In the genomic region with DNA sequence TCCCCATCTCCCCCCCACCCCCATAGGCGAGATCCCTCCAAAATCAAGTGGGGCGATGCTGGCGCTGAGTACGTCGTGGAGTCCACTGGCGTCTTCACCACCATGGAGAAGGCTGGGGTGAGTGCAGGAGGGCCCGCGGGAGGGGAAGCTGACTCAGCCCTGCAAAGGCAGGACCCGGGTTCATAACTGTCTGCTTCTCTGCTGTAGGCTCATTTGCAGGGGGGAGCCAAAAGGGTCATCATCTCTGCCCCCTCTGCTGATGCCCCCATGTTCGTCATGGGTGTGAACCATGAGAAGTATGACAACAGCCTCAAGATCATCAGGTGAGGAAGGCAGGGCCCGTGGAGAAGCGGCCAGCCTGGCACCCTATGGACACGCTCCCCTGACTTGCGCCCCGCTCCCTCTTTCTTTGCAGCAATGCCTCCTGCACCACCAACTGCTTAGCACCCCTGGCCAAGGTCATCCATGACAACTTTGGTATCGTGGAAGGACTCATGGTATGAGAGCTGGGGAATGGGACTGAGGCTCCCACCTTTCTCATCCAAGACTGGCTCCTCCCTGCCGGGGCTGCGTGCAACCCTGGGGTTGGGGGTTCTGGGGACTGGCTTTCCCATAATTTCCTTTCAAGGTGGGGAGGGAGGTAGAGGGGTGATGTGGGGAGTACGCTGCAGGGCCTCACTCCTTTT, we compare ENCODE assay signal across 1 cellular context.
TF ChIP-seq lines count a peak whose summit lies in the region.

No MANE protein-coding gene starts in this region.

TF ChIP-seq in liver, 16 proteins besides CTCF, POLR2A, EP300 and RAD21 (continued from another document):
- TF ChIP-seq, protein P1, sequence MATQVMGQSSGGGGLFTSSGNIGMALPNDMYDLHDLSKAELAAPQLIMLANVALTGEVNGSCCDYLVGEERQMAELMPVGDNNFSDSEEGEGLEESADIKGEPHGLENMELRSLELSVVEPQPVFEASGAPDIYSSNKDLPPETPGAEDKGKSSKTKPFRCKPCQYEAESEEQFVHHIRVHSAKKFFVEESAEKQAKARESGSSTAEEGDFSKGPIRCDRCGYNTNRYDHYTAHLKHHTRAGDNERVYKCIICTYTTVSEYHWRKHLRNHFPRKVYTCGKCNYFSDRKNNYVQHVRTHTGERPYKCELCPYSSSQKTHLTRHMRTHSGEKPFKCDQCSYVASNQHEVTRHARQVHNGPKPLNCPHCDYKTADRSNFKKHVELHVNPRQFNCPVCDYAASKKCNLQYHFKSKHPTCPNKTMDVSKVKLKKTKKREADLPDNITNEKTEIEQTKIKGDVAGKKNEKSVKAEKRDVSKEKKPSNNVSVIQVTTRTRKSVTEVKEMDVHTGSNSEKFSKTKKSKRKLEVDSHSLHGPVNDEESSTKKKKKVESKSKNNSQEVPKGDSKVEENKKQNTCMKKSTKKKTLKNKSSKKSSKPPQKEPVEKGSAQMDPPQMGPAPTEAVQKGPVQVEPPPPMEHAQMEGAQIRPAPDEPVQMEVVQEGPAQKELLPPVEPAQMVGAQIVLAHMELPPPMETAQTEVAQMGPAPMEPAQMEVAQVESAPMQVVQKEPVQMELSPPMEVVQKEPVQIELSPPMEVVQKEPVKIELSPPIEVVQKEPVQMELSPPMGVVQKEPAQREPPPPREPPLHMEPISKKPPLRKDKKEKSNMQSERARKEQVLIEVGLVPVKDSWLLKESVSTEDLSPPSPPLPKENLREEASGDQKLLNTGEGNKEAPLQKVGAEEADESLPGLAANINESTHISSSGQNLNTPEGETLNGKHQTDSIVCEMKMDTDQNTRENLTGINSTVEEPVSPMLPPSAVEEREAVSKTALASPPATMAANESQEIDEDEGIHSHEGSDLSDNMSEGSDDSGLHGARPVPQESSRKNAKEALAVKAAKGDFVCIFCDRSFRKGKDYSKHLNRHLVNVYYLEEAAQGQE (IDR thresholded peaks at IDR 0.05), result no peak
- TF ChIP-seq SP1 (IDR thresholded peaks at IDR 0.05) (no peak), HNF4G (IDR thresholded peaks at IDR 0.05) (no peak), HNF4A (conservative IDR thresholded peaks at IDR 0.05) (no peak), YY1 (IDR thresholded peaks at IDR 0.05) (no peak), FOXA2 (IDR thresholded peaks at IDR 0.05) (no peak), FOXA1 (IDR thresholded peaks at IDR 0.05) (no peak), NR2F2 (IDR thresholded peaks at IDR 0.05) (no peak), RXRA (IDR thresholded peaks at IDR 0.05) (no peak), TAF1 (conservative IDR thresholded peaks at IDR 0.05) (no peak)
- TF ChIP-seq, protein P2, sequence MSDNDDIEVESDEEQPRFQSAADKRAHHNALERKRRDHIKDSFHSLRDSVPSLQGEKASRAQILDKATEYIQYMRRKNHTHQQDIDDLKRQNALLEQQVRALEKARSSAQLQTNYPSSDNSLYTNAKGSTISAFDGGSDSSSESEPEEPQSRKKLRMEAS (IDR thresholded peaks at IDR 0.05), result no peak
- TF ChIP-seq, protein P3, sequence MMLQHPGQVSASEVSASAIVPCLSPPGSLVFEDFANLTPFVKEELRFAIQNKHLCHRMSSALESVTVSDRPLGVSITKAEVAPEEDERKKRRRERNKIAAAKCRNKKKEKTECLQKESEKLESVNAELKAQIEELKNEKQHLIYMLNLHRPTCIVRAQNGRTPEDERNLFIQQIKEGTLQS (IDR thresholded peaks at IDR 0.05), result no peak
